1 cellular context compared by ENCODE assay signal in genomic region chr12:123840765-123841425, GRCh38.
TF ChIP-seq lines count a peak whose summit lies in the region.

No MANE protein-coding gene starts in this region.

TF ChIP-seq in HepG2, 621 proteins besides CTCF, POLR2A, EP300 and RAD21 (continued from another document):
- TF ChIP-seq, protein P1, sequence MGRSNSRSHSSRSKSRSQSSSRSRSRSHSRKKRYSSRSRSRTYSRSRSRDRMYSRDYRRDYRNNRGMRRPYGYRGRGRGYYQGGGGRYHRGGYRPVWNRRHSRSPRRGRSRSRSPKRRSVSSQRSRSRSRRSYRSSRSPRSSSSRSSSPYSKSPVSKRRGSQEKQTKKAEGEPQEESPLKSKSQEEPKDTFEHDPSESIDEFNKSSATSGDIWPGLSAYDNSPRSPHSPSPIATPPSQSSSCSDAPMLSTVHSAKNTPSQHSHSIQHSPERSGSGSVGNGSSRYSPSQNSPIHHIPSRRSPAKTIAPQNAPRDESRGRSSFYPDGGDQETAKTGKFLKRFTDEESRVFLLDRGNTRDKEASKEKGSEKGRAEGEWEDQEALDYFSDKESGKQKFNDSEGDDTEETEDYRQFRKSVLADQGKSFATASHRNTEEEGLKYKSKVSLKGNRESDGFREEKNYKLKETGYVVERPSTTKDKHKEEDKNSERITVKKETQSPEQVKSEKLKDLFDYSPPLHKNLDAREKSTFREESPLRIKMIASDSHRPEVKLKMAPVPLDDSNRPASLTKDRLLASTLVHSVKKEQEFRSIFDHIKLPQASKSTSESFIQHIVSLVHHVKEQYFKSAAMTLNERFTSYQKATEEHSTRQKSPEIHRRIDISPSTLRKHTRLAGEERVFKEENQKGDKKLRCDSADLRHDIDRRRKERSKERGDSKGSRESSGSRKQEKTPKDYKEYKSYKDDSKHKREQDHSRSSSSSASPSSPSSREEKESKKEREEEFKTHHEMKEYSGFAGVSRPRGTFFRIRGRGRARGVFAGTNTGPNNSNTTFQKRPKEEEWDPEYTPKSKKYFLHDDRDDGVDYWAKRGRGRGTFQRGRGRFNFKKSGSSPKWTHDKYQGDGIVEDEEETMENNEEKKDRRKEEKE (IDR thresholded peaks at IDR 0.05): no peak
- TF ChIP-seq CEBPG (CRISPR knock-in tag; IDR thresholded peaks at IDR 0.05): peak; percentile 79
- TF ChIP-seq ZBTB46 (CRISPR knock-in tag; IDR thresholded peaks at IDR 0.05; ENCODE audit: borderline replicate concordance): no peak
- no peak for TF ChIP-seq PRDM15 (CRISPR knock-in tag; IDR thresholded peaks at IDR 0.05)
- TF ChIP-seq ZNF691 (CRISPR knock-in tag; IDR thresholded peaks at IDR 0.05; ENCODE audit: borderline replicate concordance, low read depth): no peak
TF ChIP-seq in HepG2: peak in this region for 2.
